Comparison of ENCODE assay signal across 19 cellular contexts in genomic region chr10:45454859-45455258, GRCh38.
DNase-seq lines count a peak whose midpoint lies in the region; ATAC-seq and TF ChIP-seq lines count a peak whose summit lies in the region.
"Had no signal": no experiment of that assay in that cellular context is flagged by ENCODE, and none has a peak within 500 bp of the region (broad histone marks: within the 10 kb centered on the region; RNA-seq: fewer than 3 reads in every experiment).

No MANE protein-coding gene starts in this region.

- intact Hi-C loops in dendritic cell treated with granulocyte-macrophage colony-stimulating factor and Interleukin-4, amounts not matched to agents 40 ng/mL and 50 ng/mL, for 4 days (cut with micrococcal nuclease): no loop called here

- peaks cover 6 to 88% (median 33%) of the 10 kb centered on the region in 10 experiments for H3K4me1 ChIP-seq in BLaER1 treated with 17β-estradiol and CSF1 and Interleukin-3, amounts not matched to agents 10 nM and 100 nM
- peaks cover 16% of the 10 kb centered on the region for H3K4me1 ChIP-seq in KMS-11 (ENCODE audit: low read depth, poor library complexity, severe bottlenecking)
- H3K4me1 ChIP-seq: stomach, uterus had no signal

- TF ChIP-seq CTCF in KMS-11 (conservative IDR thresholded peaks at IDR 0.05; ENCODE audit: low read depth, low read length): no peak

- peak overlapping the region in 6 of 11 experiments; percentile 6 to 60 (median 18); a peak in 6 of 22 replicates for H3K4me2 ChIP-seq in BLaER1 treated with 17β-estradiol and CSF1 and Interleukin-3, amounts not matched to agents 10 nM and 100 nM
- peak overlapping the region; percentile 14; the same call in 1 of the 2 replicates for H3K4me2 ChIP-seq in KMS-11

- ATAC-seq in GM18870 (IDR thresholded peaks at IDR 0.05; ENCODE audit: unreplicated experiment): peak; percentile 53
- ATAC-seq: activated CD4-positive, CD25-positive, alpha-beta regulatory T cell treated with anti-CD3 and anti-CD28 coated beads, Interleukin-2, amount 50 U/mL, for 24 hours; activated T-cell treated with anti-CD3 and anti-CD28 coated beads, Interleukin-2, amount 50 U/mL, for 4 hours; PC-3 had no signal

- peak overlapping the region in 8 of 11 experiments; percentile 5 to 90 (median 30); a peak in 13 of 22 replicates for H3K27ac ChIP-seq in BLaER1 treated with 17β-estradiol and CSF1 and Interleukin-3, amounts not matched to agents 10 nM and 100 nM
- H3K27ac ChIP-seq in KMS-11: no peak overlapping the region
- H3K27ac ChIP-seq: stomach, uterus had no signal

- H3K27ac Mint-ChIP-seq in dendritic cell treated with granulocyte-macrophage colony-stimulating factor and Interleukin-4, amounts not matched to agents 40 ng/mL and 50 ng/mL, for 4 days: peak overlapping the region; percentile 19
- H3K27ac Mint-ChIP-seq: progenitor cell of endocrine pancreas had no signal

- H3K9me3 ChIP-seq in BLaER1 treated with 17β-estradiol and CSF1 and Interleukin-3, amounts not matched to agents 10 nM and 100 nM (replicated peaks in 1 of 11): no peaks in the 10 kb centered on the region
- H3K9me3 ChIP-seq in MG63: no peaks in the 10 kb centered on the region
- H3K9me3 ChIP-seq: stomach, uterus had no signal

- H2AFZ ChIP-seq in KMS-11 (ENCODE audit: low read depth): no peak overlapping the region

- no peaks in the 10 kb centered on the region for H3K9me3 Mint-ChIP-seq in dendritic cell treated with granulocyte-macrophage colony-stimulating factor and Interleukin-4, amounts not matched to agents 40 ng/mL and 50 ng/mL, for 4 days
- H3K9me3 Mint-ChIP-seq: activated T-cell treated with anti-CD3 and anti-CD28 coated beads, Interleukin-2, amount 50 U/mL, for 4 hours had no signal

- H3K9ac ChIP-seq in BLaER1 treated with 17β-estradiol and CSF1 and Interleukin-3, amounts not matched to agents 10 nM and 100 nM: no peak overlapping the region
- H3K9ac ChIP-seq in KMS-11: no peak overlapping the region

- H3K4me3 Mint-ChIP-seq in dendritic cell treated with granulocyte-macrophage colony-stimulating factor and Interleukin-4, amounts not matched to agents 40 ng/mL and 50 ng/mL, for 4 days: no peak overlapping the region
- H3K4me3 Mint-ChIP-seq: activated T-cell treated with anti-CD3 and anti-CD28 coated beads, Interleukin-2, amount 50 U/mL, for 4 hours had no signal

- H4K20me1 ChIP-seq in BLaER1 treated with 17β-estradiol and CSF1 and Interleukin-3, amounts not matched to agents 10 nM and 100 nM: no peaks in the 10 kb centered on the region
- H4K20me1 ChIP-seq in KMS-11 (ENCODE audit: insufficient read depth): no peaks in the 10 kb centered on the region

- DNase-seq in DMS153 treated with DMSO at 0.1 percent for 48 hours (lab: John Stamatoyannopoulos, UW; ENCODE audit: unreplicated experiment) (no peak), NCI-H146 (lab: John Stamatoyannopoulos, UW) (no peak), MG63 (no peak), SW480 (ENCODE audit: low spot score) (no peak)
- DNase-seq: activated T-cell treated with anti-CD3 and anti-CD28 coated beads, Interleukin-2, amount 50 U/mL, for 4 hours; HCEC 1CT; hippocampal formation; Kasumi-1; NCI-H1694; PC-3; stomach; uterus had no signal

- H3K4me1 Mint-ChIP-seq in dendritic cell treated with granulocyte-macrophage colony-stimulating factor and Interleukin-4, amounts not matched to agents 40 ng/mL and 50 ng/mL, for 4 days (ENCODE audit: low read depth): peaks cover 38% of the 10 kb centered on the region

- peaks cover 14 to 39% (median 26%) of the 10 kb centered on the region in 11 experiments; a peak in 20 of 22 replicates for H3K36me3 ChIP-seq in BLaER1 treated with 17β-estradiol and CSF1 and Interleukin-3, amounts not matched to agents 10 nM and 100 nM
- no peaks in the 10 kb centered on the region for H3K36me3 ChIP-seq in KMS-11 (ENCODE audit: insufficient read depth)
- no peaks in the 10 kb centered on the region for H3K36me3 ChIP-seq in MG63
- H3K36me3 ChIP-seq: uterus had no signal

- H3K36me3 Mint-ChIP-seq in dendritic cell treated with granulocyte-macrophage colony-stimulating factor and Interleukin-4, amounts not matched to agents 40 ng/mL and 50 ng/mL, for 4 days (ENCODE audit: low read depth): peaks cover 48% of the 10 kb centered on the region

- no peaks in the 10 kb centered on the region for H3K27me3 Mint-ChIP-seq in dendritic cell treated with granulocyte-macrophage colony-stimulating factor and Interleukin-4, amounts not matched to agents 40 ng/mL and 50 ng/mL, for 4 days
- H3K27me3 Mint-ChIP-seq: progenitor cell of endocrine pancreas had no signal

- no peak overlapping the region for H3K4me3 ChIP-seq in BLaER1 treated with 17β-estradiol and CSF1 and Interleukin-3, amounts not matched to agents 10 nM and 100 nM
- H3K4me3 ChIP-seq in KMS-11 (IDR thresholded peaks at IDR 0.05; ENCODE audit: insufficient read depth, low read depth, low read length): no peak overlapping the region
- H3K4me3 ChIP-seq in MG63: no peak overlapping the region
- H3K4me3 ChIP-seq: dorsolateral prefrontal cortex, stomach, uterus had no signal

- no peaks in the 10 kb centered on the region for H3K79me2 ChIP-seq in KMS-11 (ENCODE audit: insufficient read depth, low read depth)

- H3K27me3 ChIP-seq in BLaER1 treated with 17β-estradiol and CSF1 and Interleukin-3, amounts not matched to agents 10 nM and 100 nM: no peaks in the 10 kb centered on the region
- H3K27me3 ChIP-seq in KMS-11 (ENCODE audit: insufficient read depth, low read depth) (no peaks in the 10 kb centered on the region), MG63 (no peaks in the 10 kb centered on the region)
- H3K27me3 ChIP-seq: dorsolateral prefrontal cortex, stomach, uterus had no signal
